In the genomic region with DNA sequence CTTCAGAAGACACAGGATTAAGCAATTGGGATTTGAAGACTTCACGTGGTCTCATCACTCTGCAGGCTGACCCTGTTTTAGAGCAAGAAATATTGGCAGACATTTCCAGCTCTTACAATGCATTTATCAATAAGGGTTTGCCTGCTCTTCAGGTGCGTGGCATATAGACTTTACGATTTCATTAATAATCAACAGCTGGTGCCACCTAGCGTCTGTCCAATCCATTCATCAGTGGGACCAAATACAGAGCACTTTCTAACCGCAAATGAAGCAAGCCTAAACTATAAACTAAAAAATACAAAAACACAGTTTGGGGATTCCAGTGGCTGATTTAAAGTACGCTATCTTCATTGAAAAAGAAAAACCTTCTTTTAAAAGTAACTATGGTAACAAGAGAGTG, we compare ENCODE assay signal across 8 cellular contexts.
DNase-seq lines count a peak whose midpoint lies in the region; ATAC-seq and TF ChIP-seq lines count a peak whose summit lies in the region.

No MANE protein-coding gene starts in this region.

- peak overlapping the region; percentile 48 for H3K4me2 ChIP-seq in DOHH2 (ENCODE audit: low read length)

- TF ChIP-seq POLR2A in body of pancreas (IDR thresholded peaks at IDR 0.05), result no peak

- H3K9me2 ChIP-seq in DOHH2 (replicated peaks; ENCODE audit: control insufficient read depth, low read length), result no peaks in the 10 kb centered on the region

- H3K9me3 ChIP-seq in DOHH2 (ENCODE audit: control insufficient read depth, insufficient read depth, low read length), result no peaks in the 10 kb centered on the region; the same call in 1 of the 2 replicates
- no peaks in the 10 kb centered on the region for H3K9me3 ChIP-seq in body of pancreas

- peaks cover under 1% of the 10 kb centered on the region for H3K36me3 Mint-ChIP-seq in mesothelial cell of epicardium

- no peaks in the 10 kb centered on the region for H3K27me3 Mint-ChIP-seq in mesothelial cell of epicardium (ENCODE audit: low read depth)

- WGBS in body of pancreas, 2 donors, result 1 to 14% methylated on average over 6 of the region's 6 CpGs

- H3K27me3 ChIP-seq in DOHH2 (ENCODE audit: control insufficient read depth, low read length) (no peaks in the 10 kb centered on the region), body of pancreas (no peaks in the 10 kb centered on the region)

- H3K36me3 ChIP-seq in DOHH2 (ENCODE audit: control insufficient read depth, low read length) (no peaks in the 10 kb centered on the region; the same call in 1 of the 2 replicates), body of pancreas (replicated peaks in 1 of 2; ENCODE audit: insufficient read depth in 1 of 2, low read depth in 2 of 2) (no peaks in the 10 kb centered on the region)

- H3K4me1 Mint-ChIP-seq in mesothelial cell of epicardium, result peaks cover 45% of the 10 kb centered on the region

- peak overlapping the region; percentile 15; the same call in 1 of the 2 replicates for H3K4me3 ChIP-seq in DOHH2 (ENCODE audit: low read length)
- no peak overlapping the region for H3K4me3 ChIP-seq in Jurkat, Clone E6-1 (ENCODE audit: low read length)
- H3K4me3 ChIP-seq in body of pancreas, result no peak overlapping the region

- no peaks in the 10 kb centered on the region for H3K79me2 ChIP-seq in DOHH2 (ENCODE audit: control insufficient read depth, low read length)

- H3K4me1 ChIP-seq in DOHH2 (ENCODE audit: control insufficient read depth, low read length) (peaks cover 25% of the 10 kb centered on the region), body of pancreas (no peaks in the 10 kb centered on the region)

- no peak for ATAC-seq in body of pancreas
- ATAC-seq in HG03439 (IDR thresholded peaks at IDR 0.05; ENCODE audit: unreplicated experiment), result no peak
- no peak for ATAC-seq in HG02840 (IDR thresholded peaks at IDR 0.05; ENCODE audit: low FRiP score, unreplicated experiment)
- no peak for ATAC-seq in HG03039 (IDR thresholded peaks at IDR 0.05; ENCODE audit: unreplicated experiment)

- peak overlapping the region; percentile 75 for H3K27ac Mint-ChIP-seq in mesothelial cell of epicardium

- H4K20me1 ChIP-seq in DOHH2 (ENCODE audit: control insufficient read depth, insufficient read depth, low read depth, low read length), result no peaks in the 10 kb centered on the region

- peak overlapping the region; percentile 7 for H3K4me3 Mint-ChIP-seq in mesothelial cell of epicardium

- peak; percentile 4 for DNase-seq in Jurkat, Clone E6-1 (ENCODE audit: low read depth, low spot score)
- DNase-seq in body of pancreas (peak; percentile 14 to 48 (median 18)), mesothelial cell of epicardium (ENCODE audit: low spot score in 2 of 2, unreplicated experiment in 2 of 2) (no peak), amniotic stem cell (lab: John Stamatoyannopoulos, UW) (no peak)

- intact Hi-C loops in body of pancreas (cut with DNase I), result no loop called here

- peak overlapping the region; percentile 53 for H3K27ac ChIP-seq in DOHH2 (ENCODE audit: low read depth, low read length)
- H3K27ac ChIP-seq in body of pancreas, result no peak overlapping the region

- no peaks in the 10 kb centered on the region for H3F3A ChIP-seq in DOHH2 (ENCODE audit: control insufficient read depth, insufficient read depth)

- TF ChIP-seq CTCF in DOHH2 (IDR thresholded peaks at IDR 0.05; ENCODE audit: low read depth, low read length, poor library complexity, severe bottlenecking), result peak; percentile 45
- peak in 6 of 7 experiments; percentile 18 to 47 (median 40) for TF ChIP-seq CTCF in body of pancreas (IDR thresholded peaks at IDR 0.05)
- TF ChIP-seq CTCF in mesothelial cell of epicardium (IDR thresholded peaks at IDR 0.05; ENCODE audit: unreplicated experiment), result no peak

- H3K9me3 Mint-ChIP-seq in mesothelial cell of epicardium, result peaks cover 8% of the 10 kb centered on the region

Comparison
In these comparisons a context has a peak if more than half of its experiments do, and no peak if none do; other contexts are left out.
1. DNase-seq: peak in Jurkat, Clone E6-1 (single experiment) and body of pancreas (4 of 4); none in mesothelial cell of epicardium (0 of 2) and amniotic stem cell (single experiment).